1 cellular context compared by ENCODE assay signal in genomic region chr9:124658165-124659017, GRCh38.
A peak's percentile ranks its signal among the peaks of the same experiment; 100 is the strongest.
TF ChIP-seq lines count a peak whose summit lies in the region.

No MANE protein-coding gene starts in this region.

TF ChIP-seq in GM12878, 131 proteins besides CTCF, POLR2A, EP300 and RAD21 (continued from another document):
- TF ChIP-seq NKRF (conservative IDR thresholded peaks at IDR 0.05) (0 out of 2 replicates have a peak, but pooled peaks have one; percentile 37), MLLT1 (IDR thresholded peaks at IDR 0.05) (peak; percentile 96), STAT3 (IDR thresholded peaks at IDR 0.05; ENCODE audit: low read depth, low read length) (no peak), EED (IDR thresholded peaks at IDR 0.05; ENCODE audit: low read depth) (no peak; the same call in 1 of the 2 replicates), BCL11A (IDR thresholded peaks at IDR 0.05; ENCODE audit: low read depth, low read length) (no peak), ZNF207 (IDR thresholded peaks at IDR 0.05; ENCODE audit: borderline replicate concordance) (no peak), USF2 (IDR thresholded peaks at IDR 0.05; ENCODE audit: borderline replicate concordance, low read depth, low read length) (peak; percentile 78), HCFC1 (IDR thresholded peaks at IDR 0.05; ENCODE audit: low read length) (no peak)
